ENCODE assay signal across 1 cellular context in the genomic region with DNA sequence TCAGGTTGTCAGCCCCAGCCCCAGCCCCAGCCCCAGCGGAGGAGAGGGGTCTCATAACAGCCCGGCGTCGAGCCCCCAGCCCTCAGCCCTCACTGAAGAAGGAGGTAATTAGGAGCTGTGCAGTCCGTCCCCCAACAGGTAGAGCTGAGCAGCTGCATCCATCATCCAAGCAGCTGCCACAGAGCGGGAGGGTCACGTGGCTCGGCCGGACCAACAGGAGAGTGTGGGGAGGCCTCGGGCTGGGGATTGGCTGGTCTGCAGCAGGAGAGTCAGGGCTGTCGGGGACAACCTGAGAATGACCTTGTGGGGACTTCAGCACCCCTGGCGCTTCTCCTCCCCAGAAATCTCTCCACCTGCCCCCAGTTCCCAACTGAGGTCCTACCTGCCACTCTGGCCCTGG.
TF ChIP-seq lines count a peak whose summit lies in the region.

No MANE protein-coding gene starts in this region.

TF ChIP-seq in HepG2, 621 proteins besides CTCF, POLR2A, EP300 and RAD21 (continued from another document):
- TF ChIP-seq, protein P1, sequence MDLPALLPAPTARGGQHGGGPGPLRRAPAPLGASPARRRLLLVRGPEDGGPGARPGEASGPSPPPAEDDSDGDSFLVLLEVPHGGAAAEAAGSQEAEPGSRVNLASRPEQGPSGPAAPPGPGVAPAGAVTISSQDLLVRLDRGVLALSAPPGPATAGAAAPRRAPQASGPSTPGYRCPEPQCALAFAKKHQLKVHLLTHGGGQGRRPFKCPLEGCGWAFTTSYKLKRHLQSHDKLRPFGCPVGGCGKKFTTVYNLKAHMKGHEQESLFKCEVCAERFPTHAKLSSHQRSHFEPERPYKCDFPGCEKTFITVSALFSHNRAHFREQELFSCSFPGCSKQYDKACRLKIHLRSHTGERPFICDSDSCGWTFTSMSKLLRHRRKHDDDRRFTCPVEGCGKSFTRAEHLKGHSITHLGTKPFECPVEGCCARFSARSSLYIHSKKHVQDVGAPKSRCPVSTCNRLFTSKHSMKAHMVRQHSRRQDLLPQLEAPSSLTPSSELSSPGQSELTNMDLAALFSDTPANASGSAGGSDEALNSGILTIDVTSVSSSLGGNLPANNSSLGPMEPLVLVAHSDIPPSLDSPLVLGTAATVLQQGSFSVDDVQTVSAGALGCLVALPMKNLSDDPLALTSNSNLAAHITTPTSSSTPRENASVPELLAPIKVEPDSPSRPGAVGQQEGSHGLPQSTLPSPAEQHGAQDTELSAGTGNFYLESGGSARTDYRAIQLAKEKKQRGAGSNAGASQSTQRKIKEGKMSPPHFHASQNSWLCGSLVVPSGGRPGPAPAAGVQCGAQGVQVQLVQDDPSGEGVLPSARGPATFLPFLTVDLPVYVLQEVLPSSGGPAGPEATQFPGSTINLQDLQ (CRISPR knock-in tag; IDR thresholded peaks at IDR 0.05): no peak
- TF ChIP-seq MEF2D (CRISPR knock-in tag; IDR thresholded peaks at IDR 0.05) (no peak), NFIB (CRISPR knock-in tag; IDR thresholded peaks at IDR 0.05; ENCODE audit: borderline replicate concordance) (no peak), PCBP1 (IDR thresholded peaks at IDR 0.05; ENCODE audit: borderline replicate concordance, low read depth, low read length) (no peak), DNMT3B (CRISPR knock-in tag; conservative IDR thresholded peaks at IDR 0.05) (no peak), PPARG (CRISPR knock-in tag; conservative IDR thresholded peaks at IDR 0.05) (no peak), TSC22D2 (CRISPR knock-in tag; IDR thresholded peaks at IDR 0.05; ENCODE audit: borderline replicate concordance) (no peak), NFYB (CRISPR knock-in tag; IDR thresholded peaks at IDR 0.05) (peak; percentile 84), ZNF781 (CRISPR knock-in tag; IDR thresholded peaks at IDR 0.05; ENCODE audit: borderline replicate concordance, not compliant biosample characterization) (no peak), RORA (CRISPR knock-in tag; IDR thresholded peaks at IDR 0.05) (no peak), SAP130 (CRISPR knock-in tag; IDR thresholded peaks at IDR 0.05; ENCODE audit: low read depth) (no peak), ZZZ3 (CRISPR knock-in tag; IDR thresholded peaks at IDR 0.05; ENCODE audit: borderline replicate concordance) (no peak), GABPB1 (CRISPR knock-in tag; IDR thresholded peaks at IDR 0.05) (peak; percentile 20; the same call in 1 of the 2 replicates), MIER2 (CRISPR knock-in tag; IDR thresholded peaks at IDR 0.05) (no peak)
- TF ChIP-seq, protein P2, sequence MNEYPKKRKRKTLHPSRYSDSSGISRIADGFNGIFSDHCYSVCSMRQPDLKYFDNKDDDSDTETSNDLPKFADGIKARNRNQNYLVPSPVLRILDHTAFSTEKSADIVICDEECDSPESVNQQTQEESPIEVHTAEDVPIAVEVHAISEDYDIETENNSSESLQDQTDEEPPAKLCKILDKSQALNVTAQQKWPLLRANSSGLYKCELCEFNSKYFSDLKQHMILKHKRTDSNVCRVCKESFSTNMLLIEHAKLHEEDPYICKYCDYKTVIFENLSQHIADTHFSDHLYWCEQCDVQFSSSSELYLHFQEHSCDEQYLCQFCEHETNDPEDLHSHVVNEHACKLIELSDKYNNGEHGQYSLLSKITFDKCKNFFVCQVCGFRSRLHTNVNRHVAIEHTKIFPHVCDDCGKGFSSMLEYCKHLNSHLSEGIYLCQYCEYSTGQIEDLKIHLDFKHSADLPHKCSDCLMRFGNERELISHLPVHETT (CRISPR knock-in tag; conservative IDR thresholded peaks at IDR 0.05): no peak
- TF ChIP-seq, protein P3, sequence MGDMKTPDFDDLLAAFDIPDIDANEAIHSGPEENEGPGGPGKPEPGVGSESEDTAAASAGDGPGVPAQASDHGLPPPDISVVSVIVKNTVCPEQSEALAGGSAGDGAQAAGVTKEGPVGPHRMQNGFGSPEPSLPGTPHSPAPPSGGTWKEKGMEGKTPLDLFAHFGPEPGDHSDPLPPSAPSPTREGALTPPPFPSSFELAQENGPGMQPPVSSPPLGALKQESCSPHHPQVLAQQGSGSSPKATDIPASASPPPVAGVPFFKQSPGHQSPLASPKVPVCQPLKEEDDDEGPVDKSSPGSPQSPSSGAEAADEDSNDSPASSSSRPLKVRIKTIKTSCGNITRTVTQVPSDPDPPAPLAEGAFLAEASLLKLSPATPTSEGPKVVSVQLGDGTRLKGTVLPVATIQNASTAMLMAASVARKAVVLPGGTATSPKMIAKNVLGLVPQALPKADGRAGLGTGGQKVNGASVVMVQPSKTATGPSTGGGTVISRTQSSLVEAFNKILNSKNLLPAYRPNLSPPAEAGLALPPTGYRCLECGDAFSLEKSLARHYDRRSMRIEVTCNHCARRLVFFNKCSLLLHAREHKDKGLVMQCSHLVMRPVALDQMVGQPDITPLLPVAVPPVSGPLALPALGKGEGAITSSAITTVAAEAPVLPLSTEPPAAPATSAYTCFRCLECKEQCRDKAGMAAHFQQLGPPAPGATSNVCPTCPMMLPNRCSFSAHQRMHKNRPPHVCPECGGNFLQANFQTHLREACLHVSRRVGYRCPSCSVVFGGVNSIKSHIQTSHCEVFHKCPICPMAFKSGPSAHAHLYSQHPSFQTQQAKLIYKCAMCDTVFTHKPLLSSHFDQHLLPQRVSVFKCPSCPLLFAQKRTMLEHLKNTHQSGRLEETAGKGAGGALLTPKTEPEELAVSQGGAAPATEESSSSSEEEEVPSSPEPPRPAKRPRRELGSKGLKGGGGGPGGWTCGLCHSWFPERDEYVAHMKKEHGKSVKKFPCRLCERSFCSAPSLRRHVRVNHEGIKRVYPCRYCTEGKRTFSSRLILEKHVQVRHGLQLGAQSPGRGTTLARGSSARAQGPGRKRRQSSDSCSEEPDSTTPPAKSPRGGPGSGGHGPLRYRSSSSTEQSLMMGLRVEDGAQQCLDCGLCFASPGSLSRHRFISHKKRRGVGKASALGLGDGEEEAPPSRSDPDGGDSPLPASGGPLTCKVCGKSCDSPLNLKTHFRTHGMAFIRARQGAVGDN (CRISPR knock-in tag; IDR thresholded peaks at IDR 0.05): peak; percentile 44
- TF ChIP-seq, protein P4, sequence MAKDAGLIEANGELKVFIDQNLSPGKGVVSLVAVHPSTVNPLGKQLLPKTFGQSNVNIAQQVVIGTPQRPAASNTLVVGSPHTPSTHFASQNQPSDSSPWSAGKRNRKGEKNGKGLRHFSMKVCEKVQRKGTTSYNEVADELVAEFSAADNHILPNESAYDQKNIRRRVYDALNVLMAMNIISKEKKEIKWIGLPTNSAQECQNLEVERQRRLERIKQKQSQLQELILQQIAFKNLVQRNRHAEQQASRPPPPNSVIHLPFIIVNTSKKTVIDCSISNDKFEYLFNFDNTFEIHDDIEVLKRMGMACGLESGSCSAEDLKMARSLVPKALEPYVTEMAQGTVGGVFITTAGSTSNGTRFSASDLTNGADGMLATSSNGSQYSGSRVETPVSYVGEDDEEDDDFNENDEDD (CRISPR knock-in tag; IDR thresholded peaks at IDR 0.05; ENCODE audit: borderline replicate concordance): peak; percentile 19; the same call in 1 of the 2 replicates
- TF ChIP-seq, protein P5, sequence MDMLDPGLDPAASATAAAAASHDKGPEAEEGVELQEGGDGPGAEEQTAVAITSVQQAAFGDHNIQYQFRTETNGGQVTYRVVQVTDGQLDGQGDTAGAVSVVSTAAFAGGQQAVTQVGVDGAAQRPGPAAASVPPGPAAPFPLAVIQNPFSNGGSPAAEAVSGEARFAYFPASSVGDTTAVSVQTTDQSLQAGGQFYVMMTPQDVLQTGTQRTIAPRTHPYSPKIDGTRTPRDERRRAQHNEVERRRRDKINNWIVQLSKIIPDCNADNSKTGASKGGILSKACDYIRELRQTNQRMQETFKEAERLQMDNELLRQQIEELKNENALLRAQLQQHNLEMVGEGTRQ (IDR thresholded peaks at IDR 0.05; ENCODE audit: low read depth, low read length): peak; percentile 86
- TF ChIP-seq, protein P5 (CRISPR knock-in tag; IDR thresholded peaks at IDR 0.05; ENCODE audit: borderline replicate concordance): peak; percentile 88; the same call in 1 of the 2 replicates
- TF ChIP-seq, protein P6, sequence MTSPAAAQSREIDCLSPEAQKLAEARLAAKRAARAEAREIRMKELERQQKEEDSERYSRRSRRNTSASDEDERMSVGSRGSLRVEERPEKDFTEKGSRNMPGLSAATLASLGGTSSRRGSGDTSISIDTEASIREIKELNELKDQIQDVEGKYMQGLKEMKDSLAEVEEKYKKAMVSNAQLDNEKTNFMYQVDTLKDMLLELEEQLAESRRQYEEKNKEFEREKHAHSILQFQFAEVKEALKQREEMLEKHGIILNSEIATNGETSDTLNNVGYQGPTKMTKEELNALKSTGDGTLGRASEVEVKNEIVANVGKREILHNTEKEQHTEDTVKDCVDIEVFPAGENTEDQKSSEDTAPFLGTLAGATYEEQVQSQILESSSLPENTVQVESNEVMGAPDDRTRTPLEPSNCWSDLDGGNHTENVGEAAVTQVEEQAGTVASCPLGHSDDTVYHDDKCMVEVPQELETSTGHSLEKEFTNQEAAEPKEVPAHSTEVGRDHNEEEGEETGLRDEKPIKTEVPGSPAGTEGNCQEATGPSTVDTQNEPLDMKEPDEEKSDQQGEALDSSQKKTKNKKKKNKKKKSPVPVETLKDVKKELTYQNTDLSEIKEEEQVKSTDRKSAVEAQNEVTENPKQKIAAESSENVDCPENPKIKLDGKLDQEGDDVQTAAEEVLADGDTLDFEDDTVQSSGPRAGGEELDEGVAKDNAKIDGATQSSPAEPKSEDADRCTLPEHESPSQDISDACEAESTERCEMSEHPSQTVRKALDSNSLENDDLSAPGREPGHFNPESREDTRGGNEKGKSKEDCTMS (CRISPR knock-in tag; conservative IDR thresholded peaks at IDR 0.05): no peak
